11 cellular contexts compared by ENCODE assay signal in genomic region chrX:48071986-48072605, GRCh38. TPM values are rescaled to one million over a fixed set of nuclear protein-coding genes. Genes with fewer than 3 reads are reported as not detected.
A peak's percentile ranks its signal among the peaks of the same experiment; 100 is the strongest.
DNase-seq lines count a peak whose midpoint lies in the region; ATAC-seq, FAIRE-seq and TF ChIP-seq lines count a peak whose summit lies in the region.
"Had no signal": no experiment of that assay in that cellular context is flagged by ENCODE, and none has a peak within 500 bp of the region (broad histone marks: within the 10 kb centered on the region; RNA-seq: fewer than 3 reads in every experiment).

No MANE protein-coding gene starts in this region.

- peak; percentile 83 for FAIRE-seq in urothelium cell line (lab: Jason Lieb, UNC)
- FAIRE-seq: colon had no signal

- H3K4me3 ChIP-seq in left ventricle myocardium inferior (peak overlapping the region; percentile 75), muscle layer of colon (ENCODE audit: low read depth in 1 of 2, low read length in 2 of 2) (peak overlapping the region in 1 of 2 donors; percentile 64)

- ATAC-seq in left cardiac atrium: no peak

- DNase-seq in left ventricle myocardium inferior: no peak
- no peak for DNase-seq in left cardiac atrium
- DNase-seq in caudate nucleus (lab: John Stamatoyannopoulos, UW): no peak
- no peak for DNase-seq in urothelium cell line (ENCODE audit: low spot score)
- no peak for DNase-seq in C1 segment of cervical spinal cord (lab: John Stamatoyannopoulos, UW)
- DNase-seq in putamen (ENCODE audit: low spot score): no peak
- DNase-seq in amniotic stem cell (lab: John Stamatoyannopoulos, UW): no peak

- H3K9me3 ChIP-seq in left ventricle myocardium inferior (replicated peaks) (no peaks in the 10 kb centered on the region), muscle layer of colon (ENCODE audit: low read length) (no peaks in the 10 kb centered on the region)

- peak overlapping the region; percentile 72 for H3K9ac ChIP-seq in muscle layer of colon (ENCODE audit: low read length)

- intact Hi-C loops in left ventricle myocardium inferior (cut with micrococcal nuclease): no loop called here
- intact Hi-C loops in left cardiac atrium (cut with DNase I): no loop called here

- TF ChIP-seq CTCF in left ventricle myocardium inferior (IDR thresholded peaks at IDR 0.05; ENCODE audit: borderline replicate concordance): no peak

- H3K27me3 ChIP-seq in left ventricle myocardium inferior (ENCODE audit: low read depth) (no peaks in the 10 kb centered on the region), muscle layer of colon (ENCODE audit: control insufficient read depth in 1 of 2, insufficient read depth in 2 of 2, low read length in 2 of 2) (no peaks in the 10 kb centered on the region)

- peak overlapping the region; percentile 89 for H3K27ac ChIP-seq in left ventricle myocardium inferior (replicated peaks)
- H3K27ac ChIP-seq in caudate nucleus (ENCODE audit: low read depth, low read length): peak overlapping the region; percentile 81
- H3K27ac ChIP-seq in muscle layer of colon (ENCODE audit: low read depth, low read length): peak overlapping the region; percentile 86

- H3K4me1 ChIP-seq in left ventricle myocardium inferior: no peaks in the 10 kb centered on the region
- no peaks in the 10 kb centered on the region for H3K4me1 ChIP-seq in muscle layer of colon (ENCODE audit: insufficient read depth, low read length)

- no peaks in the 10 kb centered on the region for H3K36me3 ChIP-seq in left ventricle myocardium inferior
- no peaks in the 10 kb centered on the region for H3K36me3 ChIP-seq in muscle layer of colon (ENCODE audit: insufficient read depth, low read length)

RNA-seq across cellular contexts. Expression of gene ZNF630, which starts 0.7 kb away (rescaled TPM):
- total RNA-seq in left ventricle myocardium inferior: 3.2 TPM
- total RNA-seq in left cardiac atrium: 1 to 10 TPM; 1.7 to 2.8 TPM
- total RNA-seq: HT1080, SK-MEL-5 had no signal

RNA-seq across cellular contexts. Expression of gene SPACA5B, which starts 58.3 kb away (rescaled TPM):
- total RNA-seq in left ventricle myocardium inferior (not detected), left cardiac atrium (not detected)
- total RNA-seq: HT1080, SK-MEL-5 had no signal
